15 cellular contexts compared by ENCODE assay signal in genomic region chrX:113384628-113385027, GRCh38.
DNase-seq lines count a peak whose midpoint lies in the region; ATAC-seq and TF ChIP-seq lines count a peak whose summit lies in the region.
"Had no signal": no experiment of that assay in that cellular context is flagged by ENCODE, and none has a peak within 500 bp of the region (broad histone marks: within the 10 kb centered on the region; RNA-seq: fewer than 3 reads in every experiment).

No MANE protein-coding gene starts in this region.

- H3K4me1 ChIP-seq in heart left ventricle, result no peaks in the 10 kb centered on the region
- H3K4me1 ChIP-seq in tibial artery, result peaks cover 0 to 8% (median 2%) of the 10 kb centered on the region in 4 donors

- no peak for TF ChIP-seq POLR2A in heart left ventricle (IDR thresholded peaks at IDR 0.05)

- H3K27me3 ChIP-seq in heart left ventricle (no peaks in the 10 kb centered on the region), tibial artery (no peaks in the 10 kb centered on the region)
- H3K27me3 ChIP-seq: neutrophil had no signal

- H3K9me3 ChIP-seq in heart left ventricle (no peaks in the 10 kb centered on the region), tibial artery (no peaks in the 10 kb centered on the region)
- H3K9me3 ChIP-seq: neutrophil had no signal

- intact Hi-C loops in heart left ventricle (cut with DNase I) (no loop called here), cardiac septum (cut with DNase I) (no loop called here), tibial artery (cut with DNase I; ENCODE audit: low total_unique reads) (no loop called here)

- H3K27ac ChIP-seq in heart left ventricle, result no peak overlapping the region
- H3K27ac ChIP-seq in tibial artery, result no peak overlapping the region
- H3K27ac ChIP-seq: epithelial cell of prostate, neutrophil had no signal

- H3K36me3 ChIP-seq in heart left ventricle (no peaks in the 10 kb centered on the region), tibial artery (no peaks in the 10 kb centered on the region)
- H3K36me3 ChIP-seq: neutrophil had no signal

- WGBS in heart left ventricle, 4 donors, result 29 to 48% (median 41%) methylated on average over 3 of the region's 3 CpGs

- H3K4me3 ChIP-seq in heart left ventricle (no peak overlapping the region), tibial artery (no peak overlapping the region)

- ATAC-seq in heart left ventricle (peak in 3 of 4 donors; percentile 24 to 59 (median 39)), GM21737 (IDR thresholded peaks at IDR 0.05; ENCODE audit: unreplicated experiment) (no peak)
- ATAC-seq: HepG2 had no signal

- DNase-seq in heart left ventricle (peak in 3 of 5 donors; percentile 24 to 30 (median 28)), cardiac septum (ENCODE audit: low spot score) (no peak), astrocyte of the hippocampus (ENCODE audit: low read depth, low spot score) (peak; percentile 88), hippocampal formation (lab: John Stamatoyannopoulos, UW) (peak; percentile 3 to 4), tibial artery (peak; percentile 37 to 62), Kasumi-1 (lab: John Stamatoyannopoulos, UW) (no peak), GM19240 (ENCODE audit: insufficient read length, low spot score) (no peak)
- DNase-seq: activated CD8-positive, alpha-beta memory T cell treated with anti-CD3 and anti-CD28 coated beads, Interleukin-2, amount 50 U/mL, for 4 hours; kidney; NCI-H2081; stimulated activated CD4-positive, alpha-beta T cell treated with anti-CD3 and anti-CD28 coated beads, Interleukin-4, amount 100 ng/mL, for 24 hours had no signal

- TF ChIP-seq CTCF in heart left ventricle (IDR thresholded peaks at IDR 0.05) (no peak), tibial artery (IDR thresholded peaks at IDR 0.05) (no peak)

Comparison
In these comparisons a context has a peak if more than half of its experiments do, and no peak if none do; other contexts are left out.
1. DNase-seq: peak in heart left ventricle (3 of 5), astrocyte of the hippocampus (single experiment), hippocampal formation (2 of 2) and tibial artery (2 of 2); none in cardiac septum (single experiment), Kasumi-1 (0 of 2) and GM19240 (single experiment).